ENCODE assay signal across 1 cellular context in genomic region chr2:232776435-232776834, GRCh38.
TF ChIP-seq lines count a peak whose summit lies in the region.

TSS of gene KCNJ13 (minus strand) at chr2:232776565. CDS start at chr2:232771362, 5,203 bp downstream.

TF ChIP-seq in GM23338, 12 proteins besides CTCF, POLR2A, EP300 and RAD21 (continued from another document):
- TF ChIP-seq REST (IDR thresholded peaks at IDR 0.05; ENCODE audit: unreplicated experiment) = no peak
- no peak for TF ChIP-seq STAT1 (IDR thresholded peaks at IDR 0.05; ENCODE audit: unreplicated experiment)
- no peak for TF ChIP-seq ZNF331 (CRISPR knock-in tag; IDR thresholded peaks at IDR 0.05; ENCODE audit: low read depth)
